Comparison of ENCODE assay signal across 19 cellular contexts in genomic region chr6:124793406-124793805, GRCh38.
"Had no signal": no experiment of that assay in that cellular context is flagged by ENCODE, and none has a peak within 500 bp of the region (broad histone marks: within the 10 kb centered on the region; RNA-seq: fewer than 3 reads in every experiment).

No MANE protein-coding gene starts in this region.

- DNase-seq: effector memory CD8-positive, alpha-beta T cell; foreskin fibroblast; glutamatergic neuron; islet precursor cell; mammary epithelial cell; mucosa of descending colon; naive thymus-derived CD8-positive, alpha-beta T cell; pancreas; right cardiac atrium; small intestine; stimulated activated CD4-positive, alpha-beta T cell treated with anti-CD3 and anti-CD28 coated beads, Interleukin-12 subunit alpha, Interleukin-12 subunit beta, amount 100 ng/mL, for 4 hours; stimulated activated naive CD4-positive, alpha-beta T cell; stomach; substantia nigra; transverse colon had no signal

- H3K27ac ChIP-seq: epithelial cell of prostate, esophagus muscularis mucosa, gastroesophageal sphincter, pancreas, stomach, thoracic aorta, transverse colon had no signal

- H3K27me3 ChIP-seq: esophagus muscularis mucosa, gastroesophageal sphincter, pancreas, stomach, transverse colon had no signal

- H3K36me3 ChIP-seq: esophagus muscularis mucosa, gastroesophageal sphincter, pancreas, stomach, thoracic aorta, transverse colon had no signal

- H3K9me3 ChIP-seq: esophagus muscularis mucosa, gastroesophageal sphincter, mucosa of descending colon, pancreas, stomach, thoracic aorta, transverse colon had no signal

- H3K4me3 ChIP-seq: esophagus muscularis mucosa, gastroesophageal sphincter, mucosa of descending colon, pancreas, stomach, thoracic aorta, transverse colon had no signal
